3 cellular contexts compared by ENCODE assay signal in the genomic region with DNA sequence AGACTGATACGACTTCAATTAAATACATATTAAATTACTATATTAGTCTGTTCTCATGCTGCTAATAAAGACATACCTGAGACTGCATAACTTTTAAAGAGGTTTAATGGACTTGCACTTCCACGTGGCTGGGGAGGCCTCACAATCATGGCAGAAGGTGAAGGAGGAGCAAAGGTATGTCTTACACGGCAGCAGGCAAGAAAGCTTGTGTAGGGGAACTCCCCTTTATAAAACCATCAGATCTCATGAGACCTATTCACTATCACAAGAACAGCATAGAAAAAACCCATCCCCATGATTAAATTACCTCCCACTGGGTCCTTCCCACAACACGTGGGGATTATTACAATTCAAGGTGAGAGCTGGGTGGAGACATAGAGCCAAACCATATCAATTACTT.
A peak's percentile ranks its signal among the peaks of the same experiment; 100 is the strongest.
DNase-seq lines count a peak whose midpoint lies in the region; ATAC-seq, FAIRE-seq and TF ChIP-seq lines count a peak whose summit lies in the region.
"Not testable (repeated sequence)": the region's sequence is repeated elsewhere in the genome, so short reads cannot be mapped to it uniquely, and the experiment has no call there.

No MANE protein-coding gene starts in this region.

- in situ Hi-C loops in K562 (cut with MboI); HepG2 (cut with HindIII; ENCODE audit: extremely low pct_ligation_motif_present, low pct_unique_long_range_greater_than_20kb): not testable (repeated sequence)

- not testable (repeated sequence) for H2BK120ac ChIP-seq in mesendoderm (ENCODE audit: low read depth, low read length)

- 55% methylated on average over 4 of the region's 4 CpGs for WGBS in K562 (ENCODE audit: insufficient coverage, low coverage, missing lambda C conversion rate)
- WGBS in HepG2 (ENCODE audit: low lambda C conversion rate): 74% methylated on average over 4 of the region's 4 CpGs
- WGBS in mesendoderm (ENCODE audit: extremely low coverage, insufficient coverage, low lambda C conversion rate): no CpG with 5 or more reads among the region's 4 CpGs

- H3K27me3 ChIP-seq in K562 (ENCODE audit: control insufficient read depth in 2 of 2, insufficient read depth in 2 of 2, low read length in 2 of 2); HepG2 (ENCODE audit: control insufficient read depth in 1 of 2, insufficient read depth in 2 of 2, low read length in 2 of 2); mesendoderm (ENCODE audit: insufficient read depth, low read length, poor library complexity): not testable (repeated sequence)

- not testable (repeated sequence) for H3K9ac ChIP-seq in K562 (ENCODE audit: insufficient read depth in 1 of 2, low read depth in 2 of 2, low read length in 2 of 2); HepG2 (ENCODE audit: insufficient read depth, low read depth, low read length); mesendoderm (ENCODE audit: low read length)

- DNase-seq in K562 (ENCODE audit: extremely low read depth in 1 of 4, low spot score in 3 of 4); HepG2 (ENCODE audit: low spot score); mesendoderm: not testable (repeated sequence)

- not testable (repeated sequence) for TF ChIP-seq EP300 in K562 (IDR thresholded peaks at IDR 0.05; ENCODE audit: low read length); HepG2 (IDR thresholded peaks at IDR 0.05; ENCODE audit: low read depth in 2 of 2, low read length in 2 of 2); HepG2 (CRISPR knock-in tag; IDR thresholded peaks at IDR 0.05; ENCODE audit: borderline replicate concordance)

- not testable (repeated sequence) for H3K79me2 ChIP-seq in K562 (ENCODE audit: control insufficient read depth, insufficient read depth, low read length); mesendoderm (ENCODE audit: control insufficient read depth, insufficient read depth, low read length)
- peaks cover 77% of the 10 kb centered on the region for H3K79me2 ChIP-seq in HepG2 (ENCODE audit: insufficient read depth, low read length)

- H4K8ac ChIP-seq in mesendoderm (ENCODE audit: low read depth, low read length): peak overlapping the region; percentile 28

- H3K27ac ChIP-seq in K562 (ENCODE audit: extremely low read depth, low read depth, low read length); HepG2 (ENCODE audit: extremely low read length, insufficient read depth, low read length); mesendoderm (ENCODE audit: low read depth, low read length): not testable (repeated sequence)

- FAIRE-seq in K562 (lab: Jason Lieb, UNC); HepG2 (lab: Jason Lieb, UNC): not testable (repeated sequence)

- ATAC-seq in K562, HepG2: not testable (repeated sequence)

- TF ChIP-seq POLR2A in K562 (conservative IDR thresholded peaks at IDR 0.05); HepG2 (IDR thresholded peaks at IDR 0.05; ENCODE audit: insufficient read depth in 1 of 2, low read depth in 2 of 2, low read length in 2 of 2): not testable (repeated sequence)

- CTCF ChIA-PET in K562 (lab: Yijun Ruan, JAX; ENCODE audit: low intra/inter-chr PET ratio); HepG2 (lab: Yijun Ruan, JAX; ENCODE audit: low intra/inter-chr PET ratio, low total read pairs): not testable (repeated sequence)

- not testable (repeated sequence) for H2AFZ ChIP-seq in K562 (ENCODE audit: low read depth, low read length); HepG2 (ENCODE audit: low read length)

- TF ChIP-seq CTCF in K562 (IDR thresholded peaks at IDR 0.05 in 2 of 3, conservative IDR thresholded peaks at IDR 0.05 in 1 of 3; ENCODE audit: insufficient read depth in 2 of 3, low read depth in 1 of 3, low read length in 3 of 3); HepG2 (CRISPR knock-in tag; IDR thresholded peaks at IDR 0.05): not testable (repeated sequence)

- H2BK15ac ChIP-seq in mesendoderm (replicated peaks; ENCODE audit: low read depth): not testable (repeated sequence)

- not testable (repeated sequence) for H3K4me1 ChIP-seq in K562 (replicated peaks in 1 of 2; ENCODE audit: control insufficient read depth in 2 of 2, insufficient read depth in 2 of 2, low read length in 2 of 2); HepG2 (ENCODE audit: insufficient read depth, low read length); mesendoderm (ENCODE audit: control insufficient read depth, low read depth, low read length)

- H4K20me1 ChIP-seq in K562 (replicated peaks; ENCODE audit: control insufficient read depth, insufficient read depth, low read length); HepG2 (ENCODE audit: insufficient read depth, low read length): not testable (repeated sequence)

- H3K23ac ChIP-seq in mesendoderm (ENCODE audit: low read length): not testable (repeated sequence)

- not testable (repeated sequence) for H2BK5ac ChIP-seq in mesendoderm (ENCODE audit: low read length)

- TF ChIP-seq RAD21 in K562 (CRISPR knock-in tag; conservative IDR thresholded peaks at IDR 0.05 in 1 of 2, IDR thresholded peaks at IDR 0.05 in 1 of 2); HepG2 (CRISPR knock-in tag; IDR thresholded peaks at IDR 0.05): not testable (repeated sequence)

- BruUV-seq in K562 (replicated peaks; lab: Mats Ljungman, UMichigan); HepG2 (replicated peaks; lab: Mats Ljungman, UMichigan): not testable (repeated sequence)

- not testable (repeated sequence) for H3K18ac ChIP-seq in mesendoderm (ENCODE audit: low read length)

- not testable (repeated sequence) for H3K9me3 ChIP-seq in K562 (replicated peaks; ENCODE audit: control insufficient read depth, insufficient read depth, low read depth, low read length); HepG2 (ENCODE audit: low read length)

- not testable (repeated sequence) for H3K56ac ChIP-seq in mesendoderm (ENCODE audit: low read length)

- H3K4me2 ChIP-seq in K562 (ENCODE audit: insufficient read depth, low read length); HepG2 (ENCODE audit: low read depth, low read length); mesendoderm (ENCODE audit: low read length): not testable (repeated sequence)

- intact Hi-C loops in K562 (cut with micrococcal nuclease); HepG2 (cut with micrococcal nuclease; ENCODE audit: unreplicated experiment): not testable (repeated sequence)

- H2AK5ac ChIP-seq in mesendoderm (ENCODE audit: low read length): not testable (repeated sequence)

- not testable (repeated sequence) for H3K36me3 ChIP-seq in K562 (ENCODE audit: control insufficient read depth, insufficient read depth, low read length); HepG2 (replicated peaks in 1 of 2; ENCODE audit: control insufficient read depth in 1 of 2, insufficient read depth in 2 of 2, low read length in 2 of 2); mesendoderm (ENCODE audit: control insufficient read depth, insufficient read depth, low read length)

- H3K9me1 ChIP-seq in K562 (ENCODE audit: control insufficient read depth, insufficient read depth, low read length): not testable (repeated sequence)

- not testable (repeated sequence) for H4K5ac ChIP-seq in mesendoderm (ENCODE audit: low read length)

- not testable (repeated sequence) for H3K4me3 ChIP-seq in K562; HepG2 (replicated peaks in 1 of 3; ENCODE audit: insufficient read depth in 1 of 3, low read depth in 2 of 3, low read length in 3 of 3); mesendoderm (ENCODE audit: low read length)

- H3K79me1 ChIP-seq in mesendoderm (ENCODE audit: low read length): not testable (repeated sequence)

- not testable (repeated sequence) for H3K4ac ChIP-seq in mesendoderm (ENCODE audit: low read depth, low read length)

- POLR2A ChIA-PET in K562 (lab: Yijun Ruan, JAX): interaction anchor here (1.7 kb wide), 1 partner anchor 9 kb away, joined by 4 read pairs; no protein-coding TSS in a partner anchor
- POLR2A ChIA-PET in HepG2 (lab: Yijun Ruan, JAX): not testable (repeated sequence)

TF ChIP-seq in K562, 482 proteins besides CTCF, POLR2A, EP300 and RAD21:
- peak; percentile 88 for TF ChIP-seq ZNF431 (CRISPR knock-in tag; IDR thresholded peaks at IDR 0.05)

TF ChIP-seq in HepG2, 621 proteins besides CTCF, POLR2A, EP300 and RAD21:
- TF ChIP-seq ZNF431 (CRISPR knock-in tag; IDR thresholded peaks at IDR 0.05; ENCODE audit: borderline replicate concordance, low read depth): peak; percentile 56; the same call in 1 of the 2 replicates
